Comparison of ENCODE assay signal across 8 cellular contexts in the genomic region with DNA sequence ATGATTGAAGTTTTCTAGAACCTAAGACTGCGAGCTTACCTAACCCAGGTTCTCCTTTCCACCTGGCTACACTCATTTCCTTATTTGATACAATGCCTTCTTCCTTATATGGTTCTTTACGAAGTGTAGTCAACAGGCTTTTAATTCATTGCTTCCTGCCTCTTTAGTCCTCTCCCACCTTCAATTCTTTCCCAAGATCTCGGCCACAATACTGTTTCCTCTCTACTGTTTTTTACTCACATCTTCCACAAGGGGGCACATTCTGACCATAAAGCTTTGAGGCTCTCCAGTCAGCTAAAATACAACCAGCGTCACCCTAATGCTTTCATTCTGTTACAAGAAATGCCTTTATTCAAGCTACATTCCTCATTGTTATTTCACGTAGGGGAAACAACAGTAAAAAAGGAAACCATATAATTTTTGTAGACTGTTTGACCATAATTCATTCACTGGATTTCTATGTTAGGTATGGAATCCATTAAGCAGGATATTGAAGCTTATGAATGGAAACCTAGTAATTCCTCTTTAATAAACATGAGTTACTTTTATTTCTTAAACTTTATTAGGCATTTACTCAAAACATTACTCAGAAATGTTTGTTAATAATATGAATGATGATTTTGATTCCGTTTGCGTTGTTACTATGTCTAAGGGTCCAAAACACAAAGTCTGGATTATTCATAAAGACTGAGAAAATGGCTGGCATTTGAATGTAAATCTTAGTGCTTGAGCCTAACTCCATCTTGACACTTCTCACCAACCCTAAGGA. TPM values are rescaled to one million over a fixed set of nuclear protein-coding genes. Genes with fewer than 3 reads are reported as not detected.
DNase-seq lines count a peak whose midpoint lies in the region; ATAC-seq and TF ChIP-seq lines count a peak whose summit lies in the region.

No MANE protein-coding gene starts in this region.

- H3K27me3 Mint-ChIP-seq in endothelial cell (ENCODE audit: unreplicated experiment): peaks cover 2% of the 10 kb centered on the region

- H3K27ac Mint-ChIP-seq in endothelial cell (ENCODE audit: unreplicated experiment): no peak overlapping the region

- H3K4me3 Mint-ChIP-seq in endothelial cell (ENCODE audit: unreplicated experiment): no peak overlapping the region

- peak; percentile 93 for ATAC-seq in GM18502 (IDR thresholded peaks at IDR 0.05; ENCODE audit: poor library complexity, unreplicated experiment)
- peak; percentile 79 for ATAC-seq in HG02840 (IDR thresholded peaks at IDR 0.05; ENCODE audit: low FRiP score, unreplicated experiment)

- peak; percentile 78 for TF ChIP-seq CTCF in endothelial cell (IDR thresholded peaks at IDR 0.05; ENCODE audit: unreplicated experiment)

- no peaks in the 10 kb centered on the region for H3K36me3 Mint-ChIP-seq in endothelial cell (ENCODE audit: low read depth, unreplicated experiment)

- H3K4me1 Mint-ChIP-seq in endothelial cell (ENCODE audit: unreplicated experiment): peaks cover 20% of the 10 kb centered on the region

- no peaks in the 10 kb centered on the region for H3K9me3 Mint-ChIP-seq in endothelial cell (ENCODE audit: unreplicated experiment)

- DNase-seq in AG08395 (ENCODE audit: low spot score) (peak; percentile 72), NAMALWA (ENCODE audit: low spot score) (peak; percentile 90), SHP77 (lab: John Stamatoyannopoulos, UW) (peak; percentile 65 to 70), endothelial cell (ENCODE audit: low spot score) (peak; percentile 31), midbrain (lab: John Stamatoyannopoulos, UW) (peak; percentile 77)
- no peak for DNase-seq in effector CD4-positive, alpha-beta T cell

RNA-seq across cellular contexts. Expression of a gene that starts 29.5 kb away (rescaled TPM):
- 10.3 TPM for total RNA-seq in endothelial cell (ENCODE audit: unreplicated experiment)
